ENCODE assay signal across 9 cellular contexts in the genomic region with DNA sequence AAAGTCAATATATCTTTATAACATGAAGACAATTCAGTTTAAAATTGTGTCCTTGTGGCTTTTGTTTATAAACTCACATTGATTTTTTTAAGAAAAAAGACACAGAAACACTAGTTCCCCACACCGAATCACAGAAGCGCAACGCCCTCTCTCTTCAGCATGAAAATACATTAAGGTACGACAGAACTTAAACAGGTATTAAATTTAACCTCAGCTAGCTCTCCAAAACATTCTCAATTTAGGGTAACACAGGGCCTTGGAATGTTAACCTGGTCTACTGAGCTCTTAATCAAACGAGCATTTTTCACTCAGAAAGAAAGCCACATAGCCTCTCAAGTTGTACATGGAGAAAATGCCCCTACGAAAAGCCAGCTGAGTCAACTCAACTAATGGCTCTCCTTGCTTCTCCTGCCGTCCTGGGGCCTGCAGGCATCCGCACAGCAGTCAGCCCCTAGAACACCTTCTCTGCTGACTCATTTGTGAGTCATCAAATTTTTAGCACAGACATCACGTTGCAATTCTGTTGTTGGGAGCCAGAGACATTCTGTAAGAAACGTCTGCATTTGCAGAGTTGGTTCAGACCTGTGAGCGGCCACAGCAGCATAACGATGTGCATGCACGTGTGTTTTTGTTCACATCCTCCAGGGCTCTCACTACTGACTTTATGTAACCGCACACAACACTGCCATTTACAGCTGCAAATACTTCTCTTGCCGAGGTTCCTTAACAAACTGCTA.
DNase-seq lines count a peak whose midpoint lies in the region; ATAC-seq and TF ChIP-seq lines count a peak whose summit lies in the region.
"Had no signal": no experiment of that assay in that cellular context is flagged by ENCODE, and none has a peak within 500 bp of the region (broad histone marks: within the 10 kb centered on the region; RNA-seq: fewer than 3 reads in every experiment).

No MANE protein-coding gene starts in this region.

- peaks cover 67% of the 10 kb centered on the region for H3K36me3 Mint-ChIP-seq in stimulated activated memory B cell treated with anti-CD40 and anti-IgM and Interleukin-4, amounts not matched to agents 10 μg/mL and 1 μg/mL and 100 μg/mL, for 72 hours
- peaks cover 18% of the 10 kb centered on the region for H3K36me3 Mint-ChIP-seq in natural killer cell treated with Interleukin-12 subunit alpha and Interleukin-12 subunit beta and Interleukin-15 and Interleukin-18, amount 100 ng/mL, for 72 hours

- no peak overlapping the region for H3K27ac Mint-ChIP-seq in stimulated activated memory B cell treated with anti-CD40 and anti-IgM and Interleukin-4, amounts not matched to agents 10 μg/mL and 1 μg/mL and 100 μg/mL, for 72 hours
- H3K27ac Mint-ChIP-seq in natural killer cell treated with Interleukin-12 subunit alpha and Interleukin-12 subunit beta and Interleukin-15 and Interleukin-18, amount 100 ng/mL, for 72 hours, result no peak overlapping the region

- in situ Hi-C loops in astrocyte of the spinal cord (cut with HindIII; ENCODE audit: low sequenced_read_pairs), result no loop called here

- TF ChIP-seq CTCF in astrocyte of the spinal cord (IDR thresholded peaks at IDR 0.05; ENCODE audit: low read depth, low read length), result no peak

- DNase-seq in AG20443 (ENCODE audit: low spot score) (peak; percentile 87), LHCN-M2 (ENCODE audit: low read depth) (peak; percentile 90), astrocyte of the spinal cord (ENCODE audit: low read depth, low spot score) (peak; percentile 98), kidney glomerular epithelial cell (lab: John Stamatoyannopoulos, UW) (peak; percentile 97)
- DNase-seq in stimulated activated CD4-positive, alpha-beta T cell treated with anti-CD3 and anti-CD28 coated beads, Interleukin-4, amount 100 ng/mL, for 24 hours, result no peak
- no peak for DNase-seq in natural killer cell treated with Interleukin-12 subunit alpha and Interleukin-12 subunit beta and Interleukin-15 and Interleukin-18, amount 100 ng/mL, for 72 hours (ENCODE audit: low spot score)

- H3K4me1 Mint-ChIP-seq in stimulated activated memory B cell treated with anti-CD40 and anti-IgM and Interleukin-4, amounts not matched to agents 10 μg/mL and 1 μg/mL and 100 μg/mL, for 72 hours, result peaks cover 6% of the 10 kb centered on the region
- peaks cover 2 to 7% of the 10 kb centered on the region in 2 donors for H3K4me1 Mint-ChIP-seq in natural killer cell treated with Interleukin-12 subunit alpha and Interleukin-12 subunit beta and Interleukin-15 and Interleukin-18, amount 100 ng/mL, for 72 hours (ENCODE audit: low read depth in 2 of 2)

- H3K4me3 ChIP-seq in astrocyte of the spinal cord (ENCODE audit: low read depth, low read length), result no peak overlapping the region
- H3K4me3 ChIP-seq: skin epidermis had no signal

- ATAC-seq in GM19395 (IDR thresholded peaks at IDR 0.05; ENCODE audit: unreplicated experiment), result no peak
- ATAC-seq in stimulated activated memory B cell treated with anti-CD40 and anti-IgM and Interleukin-4, amounts not matched to agents 10 μg/mL and 1 μg/mL and 100 μg/mL, for 72 hours, result no peak
- ATAC-seq in natural killer cell treated with Interleukin-12 subunit alpha and Interleukin-12 subunit beta and Interleukin-15 and Interleukin-18, amount 100 ng/mL, for 72 hours, result no peak

- H3K4me3 Mint-ChIP-seq in stimulated activated memory B cell treated with anti-CD40 and anti-IgM and Interleukin-4, amounts not matched to agents 10 μg/mL and 1 μg/mL and 100 μg/mL, for 72 hours, result no peak overlapping the region
- no peak overlapping the region for H3K4me3 Mint-ChIP-seq in natural killer cell treated with Interleukin-12 subunit alpha and Interleukin-12 subunit beta and Interleukin-15 and Interleukin-18, amount 100 ng/mL, for 72 hours

- no peaks in the 10 kb centered on the region for H3K9me3 Mint-ChIP-seq in stimulated activated memory B cell treated with anti-CD40 and anti-IgM and Interleukin-4, amounts not matched to agents 10 μg/mL and 1 μg/mL and 100 μg/mL, for 72 hours
- H3K9me3 Mint-ChIP-seq in natural killer cell treated with Interleukin-12 subunit alpha and Interleukin-12 subunit beta and Interleukin-15 and Interleukin-18, amount 100 ng/mL, for 72 hours, result no peaks in the 10 kb centered on the region

- no peaks in the 10 kb centered on the region for H3K27me3 Mint-ChIP-seq in stimulated activated memory B cell treated with anti-CD40 and anti-IgM and Interleukin-4, amounts not matched to agents 10 μg/mL and 1 μg/mL and 100 μg/mL, for 72 hours
- no peaks in the 10 kb centered on the region for H3K27me3 Mint-ChIP-seq in natural killer cell treated with Interleukin-12 subunit alpha and Interleukin-12 subunit beta and Interleukin-15 and Interleukin-18, amount 100 ng/mL, for 72 hours

Comparison
In these comparisons a context has a peak if more than half of its experiments do, and no peak if none do; other contexts are left out.
1. DNase-seq: peak in AG20443 (single experiment), LHCN-M2 (single experiment), astrocyte of the spinal cord (single experiment) and kidney glomerular epithelial cell (single experiment); none in stimulated activated CD4-positive, alpha-beta T cell treated with anti-CD3 and anti-CD28 coated beads, Interleukin-4, amount 100 ng/mL, for 24 hours (single experiment) and natural killer cell treated with Interleukin-12 subunit alpha and Interleukin-12 subunit beta and Interleukin-15 and Interleukin-18, amount 100 ng/mL, for 72 hours (single experiment).